In the genomic region with DNA sequence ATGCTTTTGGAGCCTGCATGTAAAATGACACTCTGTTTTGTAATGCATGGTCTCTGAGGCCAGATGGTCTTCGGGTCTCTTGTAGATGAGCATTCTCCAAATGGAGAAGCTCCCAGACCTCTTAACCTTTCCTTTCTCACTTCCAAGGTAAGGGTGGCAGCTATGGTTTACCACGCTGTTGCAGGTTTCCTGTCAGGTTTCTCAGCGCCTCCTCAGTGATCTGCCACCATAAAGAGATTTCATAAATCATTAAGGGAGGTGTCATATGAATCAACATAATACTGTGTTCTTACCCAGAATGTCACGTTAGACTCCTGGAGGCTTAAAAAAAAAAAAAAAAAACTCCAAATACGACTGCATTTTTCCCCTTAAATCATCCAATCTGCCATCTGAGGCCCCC, we compare ENCODE assay signal across 28 cellular contexts.
"Had no signal": no experiment of that assay in that cellular context is flagged by ENCODE, and none has a peak within 500 bp of the region (broad histone marks: within the 10 kb centered on the region; RNA-seq: fewer than 3 reads in every experiment).

No MANE protein-coding gene starts in this region.

- DNase-seq: colonic mucosa; cortex of kidney; dermis blood vessel endothelial cell; dorsolateral prefrontal cortex; effector CD4-positive, alpha-beta T cell; effector CD8-positive, alpha-beta T cell; effector memory CD4-positive, alpha-beta T cell; effector memory CD8-positive, alpha-beta T cell; endodermal cell; erythroblast; esophagus squamous epithelium; foreskin fibroblast; foreskin keratinocyte; foreskin melanocyte; gastrocnemius medialis; glutamatergic neuron; heart left ventricle; heart right ventricle had no signal

- H3K9me3 ChIP-seq: colonic mucosa, esophagus muscularis mucosa, esophagus squamous epithelium, gastrocnemius medialis, heart left ventricle had no signal

- ATAC-seq: effector memory CD8-positive, alpha-beta T cell; esophagus mucosa; foreskin keratinocyte; gastrocnemius medialis; gastroesophageal sphincter; heart left ventricle; heart right ventricle had no signal

- H3K27me3 Mint-ChIP-seq: dendritic cell treated with granulocyte-macrophage colony-stimulating factor and Interleukin-4, amounts not matched to agents 40 ng/mL and 50 ng/mL, for 4 days; effector memory CD8-positive, alpha-beta T cell had no signal

- H3K4me1 Mint-ChIP-seq: endodermal cell had no signal

- H3K4me1 ChIP-seq: colonic mucosa, esophagus muscularis mucosa, esophagus squamous epithelium, foreskin keratinocyte, gastrocnemius medialis, gastroesophageal sphincter, heart left ventricle, heart right ventricle had no signal

- H3K27ac ChIP-seq: colonic mucosa, coronary artery, dorsolateral prefrontal cortex, epithelial cell of prostate, esophagus muscularis mucosa, esophagus squamous epithelium, foreskin keratinocyte, gastrocnemius medialis, gastroesophageal sphincter, heart left ventricle, heart right ventricle had no signal

- H3K36me3 ChIP-seq: colonic mucosa, esophagus muscularis mucosa, esophagus squamous epithelium, gastrocnemius medialis, gastroesophageal sphincter, heart left ventricle, heart right ventricle had no signal

- FAIRE-seq: colon, endometrium, endothelial cell of umbilical vein, frontal cortex had no signal

- H3K4me3 ChIP-seq: colonic mucosa, coronary artery, dorsolateral prefrontal cortex, esophagus muscularis mucosa, esophagus squamous epithelium, gastrocnemius medialis, gastroesophageal sphincter, heart left ventricle, heart right ventricle had no signal

- H3K9me3 Mint-ChIP-seq: dendritic cell treated with granulocyte-macrophage colony-stimulating factor and Interleukin-4, amounts not matched to agents 40 ng/mL and 50 ng/mL, for 4 days; endodermal cell had no signal

- H3K27me3 ChIP-seq: colonic mucosa, esophagus muscularis mucosa, esophagus squamous epithelium, foreskin keratinocyte, gastrocnemius medialis, heart left ventricle had no signal

- H3K4me3 Mint-ChIP-seq: dendritic cell treated with granulocyte-macrophage colony-stimulating factor and Interleukin-4, amounts not matched to agents 40 ng/mL and 50 ng/mL, for 4 days; effector memory CD8-positive, alpha-beta T cell; endodermal cell had no signal

- H3K27ac Mint-ChIP-seq: dendritic cell treated with granulocyte-macrophage colony-stimulating factor and Interleukin-4, amounts not matched to agents 40 ng/mL and 50 ng/mL, for 4 days; effector memory CD8-positive, alpha-beta T cell; endodermal cell had no signal
